15 cellular contexts compared by ENCODE assay signal in genomic region chr7:24755096-24755495, GRCh38. TPM values are rescaled to one million over a fixed set of nuclear protein-coding genes. Genes with fewer than 3 reads are reported as not detected.
DNase-seq lines count a peak whose midpoint lies in the region; ATAC-seq and TF ChIP-seq lines count a peak whose summit lies in the region.
"Had no signal": no experiment of that assay in that cellular context is flagged by ENCODE, and none has a peak within 500 bp of the region (broad histone marks: within the 10 kb centered on the region; RNA-seq: fewer than 3 reads in every experiment).

No MANE protein-coding gene starts in this region.

- H3K27ac ChIP-seq in thyroid gland = no peak overlapping the region
- H3K27ac ChIP-seq: SJCRH30, tibial artery had no signal

- TF ChIP-seq CTCF in HFFc6 (IDR thresholded peaks at IDR 0.05) = no peak
- TF ChIP-seq CTCF in thyroid gland (IDR thresholded peaks at IDR 0.05) = no peak

- peak overlapping the region; percentile 84 for H3K27ac Mint-ChIP-seq in activated CD4-positive, alpha-beta T cell treated with anti-CD3 and anti-CD28 coated beads, Interleukin-2, amount 10 ng/mL, durations not matched to agents 24 days and 14 days
- peak overlapping the region; percentile 93 for H3K27ac Mint-ChIP-seq in HFFc6
- H3K27ac Mint-ChIP-seq in stimulated activated effector memory CD8-positive, alpha-beta T cell treated with anti-CD3 and anti-CD28 coated beads, Interleukin-12 subunit alpha, Interleukin-12 subunit beta, amount 100 ng/mL, for 72 hours = no peak overlapping the region

- no peak for DNase-seq in activated CD4-positive, alpha-beta T cell treated with anti-CD3 and anti-CD28 coated beads, Interleukin-2, amount 10 ng/mL, durations not matched to agents 24 days and 14 days
- DNase-seq in activated CD4-positive, alpha-beta T cell treated with anti-CD3 and anti-CD28 coated beads for 1 hour = no peak
- DNase-seq in HFFc6 (no peak), amniotic epithelial cell (ENCODE audit: low read depth) (peak; percentile 60), kidney glomerular epithelial cell (lab: John Stamatoyannopoulos, UW) (no peak), thyroid gland (no peak)
- no peak for DNase-seq in stimulated activated effector memory CD8-positive, alpha-beta T cell treated with anti-CD3 and anti-CD28 coated beads, Interleukin-12 subunit alpha, Interleukin-12 subunit beta, amount 100 ng/mL, for 72 hours (ENCODE audit: low spot score in 2 of 2)
- no peak for DNase-seq in stimulated activated CD4-positive, alpha-beta T cell treated with anti-CD3 and anti-CD28 coated beads, Interleukin-12 subunit alpha, Interleukin-12 subunit beta, amount 100 ng/mL, for 4 hours
- DNase-seq: activated effector memory CD4-positive, alpha-beta T cell treated with Interleukin-2 at 50 U/mL for 16 hours; cortex of kidney; GOT3; NCI-H1436 treated with DMSO at 0.1 percent for 48 hours; NCI-H526 treated with DMSO at 0.1 percent for 48 hours; tibial artery had no signal

- no peak overlapping the region for H3K4me3 ChIP-seq in thyroid gland (replicated peaks in 1 of 3)
- H3K4me3 ChIP-seq: SJCRH30, tibial artery had no signal

- intact Hi-C loops in activated CD4-positive, alpha-beta T cell treated with anti-CD3 and anti-CD28 coated beads, Interleukin-2, amount 10 ng/mL, durations not matched to agents 24 days and 14 days (cut with micrococcal nuclease) = loop anchor here (1.0 to 10.0 kb wide), 9 partner anchors 14 to 1280 kb away; partner anchors contain the start of genes IGF2BP3 and OSBPL3
- intact Hi-C loops in thyroid gland (cut with DNase I) = no loop called here

- peaks cover 35% of the 10 kb centered on the region for H3K27me3 Mint-ChIP-seq in activated CD4-positive, alpha-beta T cell treated with anti-CD3 and anti-CD28 coated beads, Interleukin-2, amount 10 ng/mL, durations not matched to agents 24 days and 14 days
- peaks cover 3% of the 10 kb centered on the region for H3K27me3 Mint-ChIP-seq in HFFc6 (ENCODE audit: insufficient read depth)

- H3K9me3 ChIP-seq in thyroid gland = no peaks in the 10 kb centered on the region
- H3K9me3 ChIP-seq: SJCRH30, tibial artery had no signal

- peaks cover 2% of the 10 kb centered on the region for H3K36me3 Mint-ChIP-seq in activated CD4-positive, alpha-beta T cell treated with anti-CD3 and anti-CD28 coated beads, Interleukin-2, amount 10 ng/mL, durations not matched to agents 24 days and 14 days (ENCODE audit: low read depth)
- H3K36me3 Mint-ChIP-seq in HFFc6 (ENCODE audit: low read depth) = peaks cover 6% of the 10 kb centered on the region; the same call in 1 of the 2 replicates
- peaks cover 4% of the 10 kb centered on the region for H3K36me3 Mint-ChIP-seq in stimulated activated effector memory CD8-positive, alpha-beta T cell treated with anti-CD3 and anti-CD28 coated beads, Interleukin-12 subunit alpha, Interleukin-12 subunit beta, amount 100 ng/mL, for 72 hours

- no peaks in the 10 kb centered on the region for H3K27me3 ChIP-seq in thyroid gland
- H3K27me3 ChIP-seq: SJCRH30, tibial artery had no signal

- WGBS in thyroid gland, 2 donors = 91 to 94% methylated on average over 3 of the region's 3 CpGs

- peaks cover 5 to 13% of the 10 kb centered on the region in 2 donors for H3K4me1 ChIP-seq in thyroid gland

- H3K9me3 Mint-ChIP-seq in activated CD4-positive, alpha-beta T cell treated with anti-CD3 and anti-CD28 coated beads, Interleukin-2, amount 10 ng/mL, durations not matched to agents 24 days and 14 days = peaks cover under 1% of the 10 kb centered on the region
- no peaks in the 10 kb centered on the region for H3K9me3 Mint-ChIP-seq in HFFc6
- no peaks in the 10 kb centered on the region for H3K9me3 Mint-ChIP-seq in stimulated activated effector memory CD8-positive, alpha-beta T cell treated with anti-CD3 and anti-CD28 coated beads, Interleukin-12 subunit alpha, Interleukin-12 subunit beta, amount 100 ng/mL, for 72 hours

- peak overlapping the region; percentile 94 for H3K4me3 Mint-ChIP-seq in activated CD4-positive, alpha-beta T cell treated with anti-CD3 and anti-CD28 coated beads, Interleukin-2, amount 10 ng/mL, durations not matched to agents 24 days and 14 days
- H3K4me3 Mint-ChIP-seq in HFFc6 = peak overlapping the region; percentile 92
- peak overlapping the region; percentile 82 for H3K4me3 Mint-ChIP-seq in stimulated activated effector memory CD8-positive, alpha-beta T cell treated with anti-CD3 and anti-CD28 coated beads, Interleukin-12 subunit alpha, Interleukin-12 subunit beta, amount 100 ng/mL, for 72 hours

- peaks cover 34% of the 10 kb centered on the region for H3K4me1 Mint-ChIP-seq in activated CD4-positive, alpha-beta T cell treated with anti-CD3 and anti-CD28 coated beads, Interleukin-2, amount 10 ng/mL, durations not matched to agents 24 days and 14 days
- peaks cover 77% of the 10 kb centered on the region for H3K4me1 Mint-ChIP-seq in HFFc6 (ENCODE audit: low read depth)
- H3K4me1 Mint-ChIP-seq in stimulated activated effector memory CD8-positive, alpha-beta T cell treated with anti-CD3 and anti-CD28 coated beads, Interleukin-12 subunit alpha, Interleukin-12 subunit beta, amount 100 ng/mL, for 72 hours = peaks cover 22% of the 10 kb centered on the region

- no peak for ATAC-seq in stimulated activated effector memory CD8-positive, alpha-beta T cell treated with anti-CD3 and anti-CD28 coated beads, Interleukin-12 subunit alpha, Interleukin-12 subunit beta, amount 100 ng/mL, for 72 hours

- H3K36me3 ChIP-seq in thyroid gland = no peaks in the 10 kb centered on the region
- H3K36me3 ChIP-seq: SJCRH30, tibial artery had no signal

- no peak for TF ChIP-seq POLR2A in thyroid gland (IDR thresholded peaks at IDR 0.05)

RNA-seq across cellular contexts. Expression of gene GSDME, which starts 2.2 kb away (rescaled TPM):
- total RNA-seq in activated CD4-positive, alpha-beta T cell treated with anti-CD3 and anti-CD28 coated beads, Interleukin-2, amount 10 ng/mL, durations not matched to agents 24 days and 14 days = 9.6 and 10.4 TPM in 2 replicates
- 10 to 100 TPM; 37.1 to 49.8 (median 42.8) TPM for total RNA-seq in HFFc6 (2021; fragmentation: NEBNext Ultra II Directional; extraction: Animal tissue kit (Norgen Biotek cat#: 25700))
- total RNA-seq in thyroid gland = 10 to 100 TPM; 10.2 to 30.2 (median 16.4) TPM
